Comparison of ENCODE assay signal across 13 cellular contexts in the genomic region with DNA sequence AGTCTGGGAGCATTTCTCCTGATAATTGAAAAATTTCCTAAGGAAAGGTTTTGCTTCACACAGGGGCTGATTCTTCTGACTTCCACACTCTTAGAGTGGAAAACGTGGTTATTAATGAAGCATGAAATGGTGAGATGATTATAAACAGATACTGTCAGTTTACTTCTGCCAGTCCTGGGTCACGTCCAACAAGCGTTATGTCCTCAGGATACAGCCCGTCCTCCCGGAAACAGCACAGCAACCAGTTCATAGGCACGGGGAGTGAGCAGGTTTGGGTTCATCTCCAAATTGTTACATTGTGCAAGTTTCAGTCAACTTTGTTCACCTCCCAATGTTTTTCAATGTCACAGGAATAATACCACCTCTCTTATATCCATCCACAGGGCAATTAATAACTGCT.
"Had no signal": no experiment of that assay in that cellular context is flagged by ENCODE, and none has a peak within 500 bp of the region (broad histone marks: within the 10 kb centered on the region; RNA-seq: fewer than 3 reads in every experiment).

No MANE protein-coding gene starts in this region.

- H3K27me3 Mint-ChIP-seq: activated T-cell treated with anti-CD3 and anti-CD28 coated beads, Interleukin-2, amount 50 U/mL, for 24 hours; brain had no signal

- H3K27ac Mint-ChIP-seq: activated naive CD4-positive, alpha-beta T cell treated with anti-CD3 and anti-CD28 coated beads, Interleukin-2, amount 50 U/mL, for 24 hours; activated T-cell treated with anti-CD3 and anti-CD28 coated beads, Interleukin-2, amount 50 U/mL, for 24 hours; brain; T-helper 1 cell treated with Interleukin-12 subunit alpha and Interleukin-12 subunit beta and Interleukin-4 antibody, amounts not matched to agents 30 μg/mL and 1 μg/mL, for 36 hours had no signal

- DNase-seq: activated CD4-positive, alpha-beta T cell treated with anti-CD3 and anti-CD28 coated beads, Interleukin-2, amount 50 U/mL, for 4 hours; activated effector memory CD4-positive, alpha-beta T cell treated with Interleukin-2 at 50 U/mL for 16 hours; activated T-cell treated with anti-CD3 and anti-CD28 coated beads, Interleukin-2, amount 50 U/mL, for 24 hours; amniotic stem cell; dorsolateral prefrontal cortex; esophagus squamous epithelium; midbrain; small intestine; stomach had no signal

- H3K27ac ChIP-seq: dorsolateral prefrontal cortex, esophagus squamous epithelium, right atrium auricular region, stomach had no signal

- H3K9me3 Mint-ChIP-seq: activated T-cell treated with anti-CD3 and anti-CD28 coated beads, Interleukin-2, amount 50 U/mL, for 24 hours; brain; T-helper 1 cell treated with Interleukin-12 subunit alpha and Interleukin-12 subunit beta and Interleukin-4 antibody, amounts not matched to agents 30 μg/mL and 1 μg/mL, for 36 hours had no signal

- H3K9me3 ChIP-seq: esophagus squamous epithelium, right atrium auricular region, stomach had no signal

- H3K36me3 Mint-ChIP-seq: activated naive CD4-positive, alpha-beta T cell treated with anti-CD3 and anti-CD28 coated beads, Interleukin-2, amount 50 U/mL, for 24 hours; brain had no signal

- H3K4me1 Mint-ChIP-seq: activated naive CD4-positive, alpha-beta T cell treated with anti-CD3 and anti-CD28 coated beads, Interleukin-2, amount 50 U/mL, for 24 hours had no signal

- H3K27me3 ChIP-seq: dorsolateral prefrontal cortex, esophagus squamous epithelium, right atrium auricular region, stomach had no signal

- H3K4me3 ChIP-seq: dorsolateral prefrontal cortex, esophagus squamous epithelium, right atrium auricular region, stomach had no signal

- H3K4me3 Mint-ChIP-seq: activated naive CD4-positive, alpha-beta T cell treated with anti-CD3 and anti-CD28 coated beads, Interleukin-2, amount 50 U/mL, for 24 hours; activated T-cell treated with anti-CD3 and anti-CD28 coated beads, Interleukin-2, amount 50 U/mL, for 24 hours; brain; T-helper 1 cell treated with Interleukin-12 subunit alpha and Interleukin-12 subunit beta and Interleukin-4 antibody, amounts not matched to agents 30 μg/mL and 1 μg/mL, for 36 hours had no signal

- H3K36me3 ChIP-seq: esophagus squamous epithelium, right atrium auricular region, stomach had no signal
